In genomic region chr22:22772396-22772795, GRCh38 we compare ENCODE assay signal across 21 cellular contexts.
DNase-seq lines count a peak whose midpoint lies in the region; ATAC-seq and TF ChIP-seq lines count a peak whose summit lies in the region.
"Had no signal": no experiment of that assay in that cellular context is flagged by ENCODE, and none has a peak within 500 bp of the region (broad histone marks: within the 10 kb centered on the region; RNA-seq: fewer than 3 reads in every experiment).

No MANE protein-coding gene starts in this region.

- H3K9ac ChIP-seq in BLaER1 treated with 17β-estradiol and CSF1 and Interleukin-3, amounts not matched to agents 10 nM and 100 nM: peak overlapping the region in 1 of 11 experiments; percentile 22; a peak in 1 of 22 replicates

- no peaks in the 10 kb centered on the region for H3K4me1 Mint-ChIP-seq in GM23338
- H3K4me1 Mint-ChIP-seq in effector memory CD8-positive, alpha-beta T cell (ENCODE audit: low read depth in 2 of 2): peaks cover 61 to 70% of the 10 kb centered on the region in 2 donors
- peaks cover 74% of the 10 kb centered on the region for H3K4me1 Mint-ChIP-seq in stimulated activated effector memory CD8-positive, alpha-beta T cell treated with anti-CD3 and anti-CD28 coated beads, Interleukin-12 subunit alpha, Interleukin-12 subunit beta, amount 100 ng/mL, for 72 hours

- TF ChIP-seq CTCF in GM23338 (conservative IDR thresholded peaks at IDR 0.05; ENCODE audit: low read depth in 2 of 2) (0 out of 4 replicates have a peak, but pooled peaks of 1 of the 2 experiments have one; percentile 3), transverse colon (IDR thresholded peaks at IDR 0.05) (no peak), breast epithelium (IDR thresholded peaks at IDR 0.05) (no peak)

- no peaks in the 10 kb centered on the region for H3K36me3 ChIP-seq in BLaER1 treated with 17β-estradiol and CSF1 and Interleukin-3, amounts not matched to agents 10 nM and 100 nM
- H3K36me3 ChIP-seq in GM23338 (ENCODE audit: insufficient read depth): no peaks in the 10 kb centered on the region
- H3K36me3 ChIP-seq in transverse colon: no peaks in the 10 kb centered on the region
- H3K36me3 ChIP-seq in breast epithelium: no peaks in the 10 kb centered on the region
- H3K36me3 ChIP-seq: SJCRH30 had no signal

- no peaks in the 10 kb centered on the region for H3K27me3 ChIP-seq in BLaER1 treated with 17β-estradiol and CSF1 and Interleukin-3, amounts not matched to agents 10 nM and 100 nM
- H3K27me3 ChIP-seq in GM23338 (ENCODE audit: insufficient read depth) (peaks cover 97% of the 10 kb centered on the region), transverse colon (no peaks in the 10 kb centered on the region), breast epithelium (no peaks in the 10 kb centered on the region)
- H3K27me3 ChIP-seq: SJCRH30 had no signal

- intact Hi-C loops in transverse colon (cut with DNase I; ENCODE audit: low total_unique reads): no loop called here
- intact Hi-C loops in breast epithelium (cut with DNase I; ENCODE audit: low total_unique reads): no loop called here

- H3K79me2 ChIP-seq in GM23338 (replicated peaks; ENCODE audit: insufficient read depth): no peaks in the 10 kb centered on the region

- TF ChIP-seq EP300 in transverse colon (IDR thresholded peaks at IDR 0.05; ENCODE audit: low read depth): no peak

- no peak for TF ChIP-seq POLR2A in transverse colon (IDR thresholded peaks at IDR 0.05)
- TF ChIP-seq POLR2A in breast epithelium (IDR thresholded peaks at IDR 0.05): no peak

- no peak overlapping the region for H2AFZ ChIP-seq in GM23338

- H3F3A ChIP-seq in GM23338 (replicated peaks; ENCODE audit: low read depth): no peaks in the 10 kb centered on the region

- H3K27ac ChIP-seq in BLaER1 treated with 17β-estradiol and CSF1 and Interleukin-3, amounts not matched to agents 10 nM and 100 nM: no peak overlapping the region
- H3K27ac ChIP-seq in GM23338 (ENCODE audit: low read depth): no peak overlapping the region
- H3K27ac ChIP-seq in transverse colon: no peak overlapping the region
- no peak overlapping the region for H3K27ac ChIP-seq in breast epithelium
- H3K27ac ChIP-seq: HL-60, SJCRH30 had no signal

- H3K36me3 Mint-ChIP-seq in GM23338 (ENCODE audit: low read depth): no peaks in the 10 kb centered on the region
- H3K36me3 Mint-ChIP-seq in effector memory CD8-positive, alpha-beta T cell (ENCODE audit: insufficient read depth): peaks cover 5% of the 10 kb centered on the region
- no peaks in the 10 kb centered on the region for H3K36me3 Mint-ChIP-seq in stimulated activated effector memory CD8-positive, alpha-beta T cell treated with anti-CD3 and anti-CD28 coated beads, Interleukin-12 subunit alpha, Interleukin-12 subunit beta, amount 100 ng/mL, for 72 hours
- H3K36me3 Mint-ChIP-seq: CD4-positive, CD25-positive, alpha-beta regulatory T cell had no signal

- ATAC-seq in GM23338: peak; percentile 47
- ATAC-seq in effector memory CD8-positive, alpha-beta T cell (replicated peaks): no peak
- no peak for ATAC-seq in stimulated activated effector memory CD8-positive, alpha-beta T cell treated with anti-CD3 and anti-CD28 coated beads, Interleukin-12 subunit alpha, Interleukin-12 subunit beta, amount 100 ng/mL, for 72 hours

- no peak overlapping the region for H3K27ac Mint-ChIP-seq in GM23338
- peak overlapping the region; percentile 75 to 94 for H3K27ac Mint-ChIP-seq in effector memory CD8-positive, alpha-beta T cell
- peak overlapping the region; percentile 87 for H3K27ac Mint-ChIP-seq in stimulated activated effector memory CD8-positive, alpha-beta T cell treated with anti-CD3 and anti-CD28 coated beads, Interleukin-12 subunit alpha, Interleukin-12 subunit beta, amount 100 ng/mL, for 72 hours
- H3K27ac Mint-ChIP-seq: HFFc6 had no signal

- H3K27me3 Mint-ChIP-seq in GM23338 (ENCODE audit: insufficient read depth, low read depth, poor library complexity): peaks cover 62% of the 10 kb centered on the region
- no peaks in the 10 kb centered on the region for H3K27me3 Mint-ChIP-seq in effector memory CD8-positive, alpha-beta T cell

- H4K20me1 ChIP-seq in BLaER1 treated with 17β-estradiol and CSF1 and Interleukin-3, amounts not matched to agents 10 nM and 100 nM: no peaks in the 10 kb centered on the region
- peaks cover 4% of the 10 kb centered on the region; the same call in 1 of the 2 replicates for H4K20me1 ChIP-seq in GM23338 (replicated peaks; ENCODE audit: insufficient read depth)

- H3K4me2 ChIP-seq in BLaER1 treated with 17β-estradiol and CSF1 and Interleukin-3, amounts not matched to agents 10 nM and 100 nM: peak overlapping the region in 9 of 11 experiments; percentile 36 to 84 (median 72); a peak in 16 of 22 replicates
- H3K4me2 ChIP-seq in GM23338: no peak overlapping the region

- in situ Hi-C loops in transverse colon (cut with MboI; ENCODE audit: low pct_ligation_motif_present in 1 of 4, low pct_unique_long_range_greater_than_20kb in 1 of 4, low sequenced_read_pairs in 3 of 4): loop anchor here in 1 of 4 donors (25.0 kb wide), 1 partner anchor 115 kb away; the partner anchor contains the start of gene IGLL5

- WGBS in transverse colon (ENCODE audit: low coverage in 1 of 2), 2 donors: 90% methylated on average over 9 of the region's 9 CpGs; no CpG with 5 or more reads in 1 of the 2 donors

- no peaks in the 10 kb centered on the region for H3K9me3 ChIP-seq in BLaER1 treated with 17β-estradiol and CSF1 and Interleukin-3, amounts not matched to agents 10 nM and 100 nM (replicated peaks in 1 of 11)
- H3K9me3 ChIP-seq in transverse colon (no peaks in the 10 kb centered on the region), breast epithelium (no peaks in the 10 kb centered on the region)
- H3K9me3 ChIP-seq: SJCRH30 had no signal

- H3K4me3 ChIP-seq in BLaER1 treated with 17β-estradiol and CSF1 and Interleukin-3, amounts not matched to agents 10 nM and 100 nM: no peak overlapping the region
- H3K4me3 ChIP-seq in GM23338 (no peak overlapping the region), transverse colon (no peak overlapping the region), breast epithelium (no peak overlapping the region)
- H3K4me3 ChIP-seq: SJCRH30 had no signal

- H3K4me3 Mint-ChIP-seq in GM23338: no peak overlapping the region
- H3K4me3 Mint-ChIP-seq in effector memory CD8-positive, alpha-beta T cell: no peak overlapping the region
- H3K4me3 Mint-ChIP-seq in stimulated activated effector memory CD8-positive, alpha-beta T cell treated with anti-CD3 and anti-CD28 coated beads, Interleukin-12 subunit alpha, Interleukin-12 subunit beta, amount 100 ng/mL, for 72 hours: no peak overlapping the region
- H3K4me3 Mint-ChIP-seq: CD4-positive, CD25-positive, alpha-beta regulatory T cell; HFFc6 had no signal

- H3K4me1 ChIP-seq in BLaER1 treated with 17β-estradiol and CSF1 and Interleukin-3, amounts not matched to agents 10 nM and 100 nM: peaks cover 14 to 59% (median 53%) of the 10 kb centered on the region in 10 experiments
- H3K4me1 ChIP-seq in GM23338 (ENCODE audit: insufficient read depth) (no peaks in the 10 kb centered on the region), transverse colon (no peaks in the 10 kb centered on the region), breast epithelium (no peaks in the 10 kb centered on the region)
- H3K4me1 ChIP-seq: SJCRH30 had no signal

- H3K9me2 ChIP-seq in GM23338 (ENCODE audit: insufficient read depth): no peaks in the 10 kb centered on the region

- DNase-seq in GM23338 (ENCODE audit: low spot score): peak; percentile 20
- no peak for DNase-seq in effector memory CD8-positive, alpha-beta T cell
- no peak for DNase-seq in stimulated activated effector memory CD8-positive, alpha-beta T cell treated with anti-CD3 and anti-CD28 coated beads, Interleukin-12 subunit alpha, Interleukin-12 subunit beta, amount 100 ng/mL, for 72 hours (ENCODE audit: low spot score in 2 of 2)
- DNase-seq in transverse colon: no peak
- DNase-seq in activated gamma-delta T cell (lab: John Stamatoyannopoulos, UW): no peak
- DNase-seq in breast epithelium (ENCODE audit: low spot score in 2 of 2): no peak
- DNase-seq in MV-4-11 (lab: John Stamatoyannopoulos, UW): no peak
- DNase-seq: CD4-positive, CD25-positive, alpha-beta regulatory T cell; DND-41; HFFc6; KBM-7; NCI-H1092; NCI-H1694; NCI-H345; NCI-H69; NK-92 treated with Interleukin-12 subunit alpha and Interleukin-12 subunit beta, amount 100 ng/mL, for 24 hours; OCI-M1; RPMI8226; SJCRH30 had no signal

- no peaks in the 10 kb centered on the region for H3K9me3 Mint-ChIP-seq in GM23338
- no peaks in the 10 kb centered on the region for H3K9me3 Mint-ChIP-seq in effector memory CD8-positive, alpha-beta T cell
- H3K9me3 Mint-ChIP-seq in stimulated activated effector memory CD8-positive, alpha-beta T cell treated with anti-CD3 and anti-CD28 coated beads, Interleukin-12 subunit alpha, Interleukin-12 subunit beta, amount 100 ng/mL, for 72 hours: no peaks in the 10 kb centered on the region
- H3K9me3 Mint-ChIP-seq: CD4-positive, CD25-positive, alpha-beta regulatory T cell; HFFc6 had no signal

TF ChIP-seq in GM23338, 12 proteins besides CTCF, POLR2A, EP300 and RAD21:
- TF ChIP-seq ZNF114 (CRISPR knock-in tag; IDR thresholded peaks at IDR 0.05) (no peak), ETS1 (IDR thresholded peaks at IDR 0.05) (no peak), STAT1 (IDR thresholded peaks at IDR 0.05; ENCODE audit: unreplicated experiment) (no peak), EZH2 (IDR thresholded peaks at IDR 0.05; ENCODE audit: low read depth, unreplicated experiment) (no peak)
